ENCODE assay signal across 12 cellular contexts in genomic region chr4:140188975-140189374, GRCh38. TPM values are rescaled to one million over a fixed set of nuclear protein-coding genes. Genes with fewer than 3 reads are reported as not detected.
DNase-seq lines count a peak whose midpoint lies in the region; ATAC-seq and TF ChIP-seq lines count a peak whose summit lies in the region.
"Had no signal": no experiment of that assay in that cellular context is flagged by ENCODE, and none has a peak within 500 bp of the region (broad histone marks: within the 10 kb centered on the region; RNA-seq: fewer than 3 reads in every experiment).

No MANE protein-coding gene starts in this region.

- TF ChIP-seq EP300 in gastroesophageal sphincter (IDR thresholded peaks at IDR 0.05): no peak

- no peaks in the 10 kb centered on the region for H3K4me1 Mint-ChIP-seq in T-helper 17 cell

- no peak overlapping the region for H3K27ac Mint-ChIP-seq in T-helper 17 cell

- no peak for TF ChIP-seq CTCF in gastroesophageal sphincter (IDR thresholded peaks at IDR 0.05)

- H3K4me3 ChIP-seq in adipocyte (ENCODE audit: low read length): no peak overlapping the region
- H3K4me3 ChIP-seq in gastroesophageal sphincter: no peak overlapping the region
- H3K4me3 ChIP-seq: thoracic aorta had no signal

- ATAC-seq in gastroesophageal sphincter: peak; percentile 71
- ATAC-seq in sciatic nerve: peak; percentile 95
- ATAC-seq in T-helper 17 cell: no peak
- no peak for ATAC-seq in HG03280 (IDR thresholded peaks at IDR 0.05; ENCODE audit: unreplicated experiment)

- peaks cover 36% of the 10 kb centered on the region for H3K27me3 Mint-ChIP-seq in T-helper 17 cell

- H3K9me3 ChIP-seq in adipocyte (ENCODE audit: control insufficient read depth, low read length) (no peaks in the 10 kb centered on the region), gastroesophageal sphincter (no peaks in the 10 kb centered on the region), T-helper 17 cell (ENCODE audit: control insufficient read depth, low read length, poor library complexity, severe bottlenecking) (no peaks in the 10 kb centered on the region)
- H3K9me3 ChIP-seq: Caco-2, thoracic aorta had no signal

- no peaks in the 10 kb centered on the region for H3K36me3 Mint-ChIP-seq in T-helper 17 cell (ENCODE audit: low read depth)

- TF ChIP-seq POLR2A in gastroesophageal sphincter (IDR thresholded peaks at IDR 0.05): no peak

- H3K9ac ChIP-seq in adipocyte (ENCODE audit: low read length): no peak overlapping the region

- no peak overlapping the region for H3K27ac ChIP-seq in gastroesophageal sphincter
- H3K27ac ChIP-seq: thoracic aorta had no signal

- H3K4me3 Mint-ChIP-seq in T-helper 17 cell: no peak overlapping the region

- H3K27me3 ChIP-seq in adipocyte (replicated peaks; ENCODE audit: control insufficient read depth, insufficient read depth, low read length) (no peaks in the 10 kb centered on the region), gastroesophageal sphincter (no peaks in the 10 kb centered on the region)

- peaks cover 22% of the 10 kb centered on the region for H3K4me1 ChIP-seq in adipocyte (ENCODE audit: control insufficient read depth, insufficient read depth, low read length)
- peaks cover 0 to 10% (median 5%) of the 10 kb centered on the region in 3 donors for H3K4me1 ChIP-seq in gastroesophageal sphincter
- H3K4me1 ChIP-seq: Caco-2 had no signal

- H3K36me3 ChIP-seq in adipocyte (ENCODE audit: control insufficient read depth, insufficient read depth, low read length, severe bottlenecking) (no peaks in the 10 kb centered on the region), gastroesophageal sphincter (no peaks in the 10 kb centered on the region)
- H3K36me3 ChIP-seq: thoracic aorta had no signal

- intact Hi-C loops in sciatic nerve (cut with DNase I): no loop called here

- DNase-seq in GM03348 (ENCODE audit: low spot score) (peak; percentile 8), adipocyte (ENCODE audit: low read depth) (peak; percentile 76), sciatic nerve (ENCODE audit: low spot score) (no peak), D341Med (ENCODE audit: low spot score) (no peak), T-helper 17 cell (no peak), NCI-H1105 (lab: John Stamatoyannopoulos, UW) (no peak)
- DNase-seq: Caco-2, NCI-H187, occipital lobe had no signal

- 57 to 71% methylated on average over 1 to 2 of the region's 2 CpGs for whole genome bisulfite sequencing in gastroesophageal sphincter (ENCODE audit: low coverage in 1 of 2), 2 donors

RNA-seq across cellular contexts. Expression of gene MAML3, which starts 35.0 kb away (rescaled TPM):
- 10 to 100 TPM in 1 of 4 donors, 1 to 10 TPM in 3; 5.3 to 10.6 (median 9.3) TPM for total RNA-seq in gastroesophageal sphincter
- 11.0 TPM for total RNA-seq in sciatic nerve
- 1 to 10 TPM; 1.1 to 4.2 TPM for total RNA-seq in T-helper 17 cell

Comparison
In these comparisons a context has a peak if more than half of its experiments do, and no peak if none do; other contexts are left out.
1. DNase-seq: peak in GM03348 (single experiment) and adipocyte (single experiment); none in sciatic nerve (single experiment), D341Med (single experiment), T-helper 17 cell (0 of 3) and NCI-H1105 (single experiment).
2. ATAC-seq: peak in gastroesophageal sphincter (single experiment) and sciatic nerve (single experiment); none in T-helper 17 cell (single experiment) and HG03280 (single experiment).